In genomic region chr4:87103086-87103485, GRCh38 we compare ENCODE assay signal across 1 cellular context.
TF ChIP-seq lines count a peak whose summit lies in the region.

No MANE protein-coding gene starts in this region.

TF ChIP-seq in HepG2, 621 proteins besides CTCF, POLR2A, EP300 and RAD21 (continued from another document):
- TF ChIP-seq, protein P1, sequence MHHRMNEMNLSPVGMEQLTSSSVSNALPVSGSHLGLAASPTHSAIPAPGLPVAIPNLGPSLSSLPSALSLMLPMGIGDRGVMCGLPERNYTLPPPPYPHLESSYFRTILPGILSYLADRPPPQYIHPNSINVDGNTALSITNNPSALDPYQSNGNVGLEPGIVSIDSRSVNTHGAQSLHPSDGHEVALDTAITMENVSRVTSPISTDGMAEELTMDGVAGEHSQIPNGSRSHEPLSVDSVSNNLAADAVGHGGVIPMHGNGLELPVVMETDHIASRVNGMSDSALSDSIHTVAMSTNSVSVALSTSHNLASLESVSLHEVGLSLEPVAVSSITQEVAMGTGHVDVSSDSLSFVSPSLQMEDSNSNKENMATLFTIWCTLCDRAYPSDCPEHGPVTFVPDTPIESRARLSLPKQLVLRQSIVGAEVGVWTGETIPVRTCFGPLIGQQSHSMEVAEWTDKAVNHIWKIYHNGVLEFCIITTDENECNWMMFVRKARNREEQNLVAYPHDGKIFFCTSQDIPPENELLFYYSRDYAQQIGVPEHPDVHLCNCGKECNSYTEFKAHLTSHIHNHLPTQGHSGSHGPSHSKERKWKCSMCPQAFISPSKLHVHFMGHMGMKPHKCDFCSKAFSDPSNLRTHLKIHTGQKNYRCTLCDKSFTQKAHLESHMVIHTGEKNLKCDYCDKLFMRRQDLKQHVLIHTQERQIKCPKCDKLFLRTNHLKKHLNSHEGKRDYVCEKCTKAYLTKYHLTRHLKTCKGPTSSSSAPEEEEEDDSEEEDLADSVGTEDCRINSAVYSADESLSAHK (CRISPR knock-in tag; IDR thresholded peaks at IDR 0.05; ENCODE audit: borderline replicate concordance) = no peak
- TF ChIP-seq MAFK (conservative IDR thresholded peaks at IDR 0.05 in 1 of 2, IDR thresholded peaks at IDR 0.05 in 1 of 2; ENCODE audit: low read length in 2 of 2) (no peak), XBP1 (CRISPR knock-in tag; IDR thresholded peaks at IDR 0.05) (no peak)
